ENCODE assay signal across 22 cellular contexts in the genomic region with DNA sequence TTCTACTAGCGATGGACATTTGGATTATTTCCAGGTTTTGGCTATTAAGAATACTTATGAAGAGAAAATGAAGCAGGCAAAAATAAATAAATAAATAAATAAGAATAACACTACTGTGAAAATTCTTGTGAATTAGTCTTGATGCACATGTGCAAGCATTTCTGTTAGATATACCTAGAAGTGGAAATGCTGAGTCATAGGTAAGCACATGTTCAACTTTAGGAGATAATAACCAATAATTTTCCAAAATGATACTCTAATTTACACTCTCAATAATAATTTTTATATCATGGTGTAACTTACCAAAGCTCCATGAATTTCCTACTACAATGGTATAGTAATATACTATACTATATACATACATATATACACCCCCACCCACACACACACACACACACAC.
"Had no signal": no experiment of that assay in that cellular context is flagged by ENCODE, and none has a peak within 500 bp of the region (broad histone marks: within the 10 kb centered on the region; RNA-seq: fewer than 3 reads in every experiment).

No MANE protein-coding gene starts in this region.

- H3K4me1 ChIP-seq: heart left ventricle, psoas muscle, sigmoid colon, tibial artery, upper lobe of left lung, uterus had no signal

- H3K27me3 Mint-ChIP-seq: naive thymus-derived CD4-positive, alpha-beta T cell had no signal

- H3K9me3 ChIP-seq: heart left ventricle, neutrophil, psoas muscle, sigmoid colon, tibial artery, upper lobe of left lung, uterus had no signal

- H3K4me3 ChIP-seq: dorsolateral prefrontal cortex, heart left ventricle, psoas muscle, sigmoid colon, skin epidermis, tibial artery, upper lobe of left lung, uterus had no signal

- H3K4me3 Mint-ChIP-seq: naive thymus-derived CD4-positive, alpha-beta T cell had no signal

- DNase-seq: cortex of kidney; dorsolateral prefrontal cortex; effector CD8-positive, alpha-beta T cell; heart left ventricle; hypothalamus; islet precursor cell; mammary epithelial cell; naive thymus-derived CD4-positive, alpha-beta T cell; psoas muscle; retina; sigmoid colon; stimulated activated CD4-positive, alpha-beta T cell treated with anti-CD3 and anti-CD28 coated beads, Interleukin-2, amount 100 ng/mL, for 24 hours; stimulated activated CD4-positive, alpha-beta T cell treated with anti-CD3 and anti-CD28 coated beads, Interleukin-4, amount 100 ng/mL, for 4 hours; stimulated activated naive CD4-positive, alpha-beta T cell treated with Interleukin-2 at 50 U/mL for 16 hours; tibial artery; upper lobe of left lung; uterus had no signal

- ATAC-seq: esophagus mucosa; heart left ventricle; left lobe of liver; naive thymus-derived CD4-positive, alpha-beta T cell; psoas muscle had no signal

- H3K27ac ChIP-seq: dorsolateral prefrontal cortex, heart left ventricle, neutrophil, psoas muscle, sigmoid colon, skin epidermis, tibial artery, upper lobe of left lung, uterus had no signal

- FAIRE-seq: frontal cortex had no signal

- H3K9me3 Mint-ChIP-seq: naive thymus-derived CD4-positive, alpha-beta T cell had no signal

- H3K4me1 Mint-ChIP-seq: naive thymus-derived CD4-positive, alpha-beta T cell had no signal
